In genomic region chrX:56569378-56570061, GRCh38 we compare ENCODE assay signal across 15 cellular contexts. TPM values are rescaled to one million over a fixed set of nuclear protein-coding genes. Genes with fewer than 3 reads are reported as not detected.
DNase-seq lines count a peak whose midpoint lies in the region; ATAC-seq and TF ChIP-seq lines count a peak whose summit lies in the region.
"Had no signal": no experiment of that assay in that cellular context is flagged by ENCODE, and none has a peak within 500 bp of the region (broad histone marks: within the 10 kb centered on the region; RNA-seq: fewer than 3 reads in every experiment).

No MANE protein-coding gene starts in this region.

- H3K4me3 Mint-ChIP-seq in activated CD4-positive, alpha-beta T cell treated with anti-CD3 and anti-CD28 coated beads, Interleukin-2, amount 10 ng/mL, durations not matched to agents 24 days and 14 days = peak overlapping the region; percentile 81
- peak overlapping the region; percentile 28 for H3K4me3 Mint-ChIP-seq in activated naive CD8-positive, alpha-beta T cell treated with anti-CD3 and anti-CD28 coated beads, Interleukin-2, amount 10 ng/mL, durations not matched to agents 7 days and 5 days

- DNase-seq in activated CD4-positive, alpha-beta T cell treated with anti-CD3 and anti-CD28 coated beads, Interleukin-2, amount 10 ng/mL, durations not matched to agents 24 days and 14 days = no peak
- no peak for DNase-seq in activated CD4-positive, alpha-beta T cell treated with anti-CD3 and anti-CD28 coated beads, Interleukin-2, amount 50 U/mL, for 1 hour
- DNase-seq in activated naive CD8-positive, alpha-beta T cell treated with anti-CD3 and anti-CD28 coated beads, Interleukin-2, amount 10 ng/mL, durations not matched to agents 7 days and 5 days = no peak
- no peak for DNase-seq in sciatic nerve (ENCODE audit: low spot score)
- no peak for DNase-seq in NCI-H1930 (lab: John Stamatoyannopoulos, UW)
- DNase-seq in GM13976 (ENCODE audit: low spot score) = no peak
- no peak for DNase-seq in left cardiac atrium
- DNase-seq: activated CD4-positive, CD25-positive, alpha-beta regulatory T cell; Karpas-422; left colon; upper lobe of left lung had no signal

- intact Hi-C loops in activated CD4-positive, alpha-beta T cell treated with anti-CD3 and anti-CD28 coated beads, Interleukin-2, amount 10 ng/mL, durations not matched to agents 24 days and 14 days (cut with micrococcal nuclease) = loop anchor here (10.0 kb wide), 3 partner anchors 105 to 715 kb away; partner anchors contain the start of genes FAAH2 and SPIN3
- intact Hi-C loops in sciatic nerve (cut with DNase I) (no loop called here), left cardiac atrium (cut with DNase I) (no loop called here)

- H3K4me1 Mint-ChIP-seq in activated CD4-positive, alpha-beta T cell treated with anti-CD3 and anti-CD28 coated beads, Interleukin-2, amount 10 ng/mL, durations not matched to agents 24 days and 14 days = peaks cover 27% of the 10 kb centered on the region
- peaks cover 30% of the 10 kb centered on the region for H3K4me1 Mint-ChIP-seq in activated naive CD8-positive, alpha-beta T cell treated with anti-CD3 and anti-CD28 coated beads, Interleukin-2, amount 10 ng/mL, durations not matched to agents 7 days and 5 days

- POLR2A ChIA-PET in activated naive CD8-positive, alpha-beta T cell treated with anti-CD3 and anti-CD28 coated beads, Interleukin-2, amount 10 ng/mL, durations not matched to agents 7 days and 5 days (lab: Charles Lee) = no interaction called here

- no peak for TF ChIP-seq CTCF in GM13976 (IDR thresholded peaks at IDR 0.05; ENCODE audit: borderline replicate concordance, control extremely low read depth, extremely low read depth, insufficient read depth, missing control alignments)

- no peaks in the 10 kb centered on the region for H3K27me3 Mint-ChIP-seq in activated CD4-positive, alpha-beta T cell treated with anti-CD3 and anti-CD28 coated beads, Interleukin-2, amount 10 ng/mL, durations not matched to agents 24 days and 14 days
- H3K27me3 Mint-ChIP-seq in activated naive CD8-positive, alpha-beta T cell treated with anti-CD3 and anti-CD28 coated beads, Interleukin-2, amount 10 ng/mL, durations not matched to agents 7 days and 5 days = no peaks in the 10 kb centered on the region
- H3K27me3 Mint-ChIP-seq: central memory CD8-positive, alpha-beta T cell had no signal

- H3K9me3 Mint-ChIP-seq in activated CD4-positive, alpha-beta T cell treated with anti-CD3 and anti-CD28 coated beads, Interleukin-2, amount 10 ng/mL, durations not matched to agents 24 days and 14 days = no peaks in the 10 kb centered on the region
- H3K9me3 Mint-ChIP-seq in activated naive CD8-positive, alpha-beta T cell treated with anti-CD3 and anti-CD28 coated beads, Interleukin-2, amount 10 ng/mL, durations not matched to agents 7 days and 5 days = no peaks in the 10 kb centered on the region
- H3K9me3 Mint-ChIP-seq: activated T-helper 2 cell treated with anti-CD3 and anti-CD28 coated beads, Interferon-gamma antibody, Interleukin-2, Interleukin-4, amounts not matched to agents 10 μg/mL and 5 μg/mL and 100 μg/mL, durations not matched to agents 14 hours and 24 hours and 36 hours; central memory CD8-positive, alpha-beta T cell had no signal

- in situ Hi-C loops in GM13976 (cut with MboI; ENCODE audit: low sequenced_read_pairs, unreplicated experiment) = no loop called here

- H3K27ac Mint-ChIP-seq in activated CD4-positive, alpha-beta T cell treated with anti-CD3 and anti-CD28 coated beads, Interleukin-2, amount 10 ng/mL, durations not matched to agents 24 days and 14 days = peak overlapping the region; percentile 66
- H3K27ac Mint-ChIP-seq in activated naive CD8-positive, alpha-beta T cell treated with anti-CD3 and anti-CD28 coated beads, Interleukin-2, amount 10 ng/mL, durations not matched to agents 7 days and 5 days = no peak overlapping the region

- peaks cover 37% of the 10 kb centered on the region for H3K36me3 Mint-ChIP-seq in activated CD4-positive, alpha-beta T cell treated with anti-CD3 and anti-CD28 coated beads, Interleukin-2, amount 10 ng/mL, durations not matched to agents 24 days and 14 days (ENCODE audit: low read depth)
- peaks cover 38% of the 10 kb centered on the region for H3K36me3 Mint-ChIP-seq in activated naive CD8-positive, alpha-beta T cell treated with anti-CD3 and anti-CD28 coated beads, Interleukin-2, amount 10 ng/mL, durations not matched to agents 7 days and 5 days

- ATAC-seq in HG02798 (IDR thresholded peaks at IDR 0.05; ENCODE audit: poor library complexity, unreplicated experiment) (peak; percentile 52), sciatic nerve (peak; percentile 52), left cardiac atrium (no peak)
- ATAC-seq in activated naive CD8-positive, alpha-beta T cell treated with anti-CD3 and anti-CD28 coated beads, Interleukin-2, amount 10 ng/mL, durations not matched to agents 7 days and 5 days (ENCODE audit: low read depth) = no peak
- ATAC-seq: HCT116, left colon had no signal

RNA-seq across cellular contexts. Expression of gene UBQLN2, which starts 6.1 kb away (rescaled TPM):
- 37.8 and 38.5 TPM in 2 replicates for total RNA-seq in activated CD4-positive, alpha-beta T cell treated with anti-CD3 and anti-CD28 coated beads, Interleukin-2, amount 10 ng/mL, durations not matched to agents 24 days and 14 days
- 10 to 100 TPM; 47.9 to 48.0 TPM for total RNA-seq in activated naive CD8-positive, alpha-beta T cell treated with anti-CD3 and anti-CD28 coated beads, Interleukin-2, amount 10 ng/mL, durations not matched to agents 7 days and 5 days
- 32.6 TPM for total RNA-seq in sciatic nerve
- total RNA-seq in left cardiac atrium = 10 to 100 TPM; 27.9 to 28.8 TPM

Comparison
In these comparisons a context has a peak if more than half of its experiments do, and no peak if none do; other contexts are left out.
1. ATAC-seq: peak in HG02798 (single experiment) and sciatic nerve (single experiment); none in activated naive CD8-positive, alpha-beta T cell treated with anti-CD3 and anti-CD28 coated beads, Interleukin-2, amount 10 ng/mL, durations not matched to agents 7 days and 5 days (single experiment) and left cardiac atrium (0 of 2).